In genomic region chr16:89034573-89034961, GRCh38 we compare ENCODE assay signal across 1 cellular context.
TF ChIP-seq lines count a peak whose summit lies in the region.

No MANE protein-coding gene starts in this region.

TF ChIP-seq in GM23338, 12 proteins besides CTCF, POLR2A, EP300 and RAD21:
- TF ChIP-seq ZNF331 (CRISPR knock-in tag; IDR thresholded peaks at IDR 0.05; ENCODE audit: low read depth), result no peak
- no peak for TF ChIP-seq POLR2AphosphoS5 (IDR thresholded peaks at IDR 0.05; ENCODE audit: low read depth)
- TF ChIP-seq ETS1 (IDR thresholded peaks at IDR 0.05), result no peak
- TF ChIP-seq REST (IDR thresholded peaks at IDR 0.05; ENCODE audit: unreplicated experiment), result no peak
- TF ChIP-seq ZNF114 (CRISPR knock-in tag; IDR thresholded peaks at IDR 0.05), result no peak
- no peak for TF ChIP-seq ZNF462 (CRISPR knock-in tag; IDR thresholded peaks at IDR 0.05)
- TF ChIP-seq CREB1 (CRISPR knock-in tag; IDR thresholded peaks at IDR 0.05; ENCODE audit: low read depth), result no peak
- no peak for TF ChIP-seq NANOG (IDR thresholded peaks at IDR 0.05; ENCODE audit: borderline replicate concordance)
- no peak for TF ChIP-seq STAT1 (IDR thresholded peaks at IDR 0.05; ENCODE audit: unreplicated experiment)
- TF ChIP-seq EZH2 (IDR thresholded peaks at IDR 0.05; ENCODE audit: low read depth, unreplicated experiment), result no peak
- TF ChIP-seq EZH2phosphoT487 (IDR thresholded peaks at IDR 0.05; ENCODE audit: unreplicated experiment), result no peak
- TF ChIP-seq JUNB (IDR thresholded peaks at IDR 0.05; ENCODE audit: unreplicated experiment), result no peak
